In the genomic region with DNA sequence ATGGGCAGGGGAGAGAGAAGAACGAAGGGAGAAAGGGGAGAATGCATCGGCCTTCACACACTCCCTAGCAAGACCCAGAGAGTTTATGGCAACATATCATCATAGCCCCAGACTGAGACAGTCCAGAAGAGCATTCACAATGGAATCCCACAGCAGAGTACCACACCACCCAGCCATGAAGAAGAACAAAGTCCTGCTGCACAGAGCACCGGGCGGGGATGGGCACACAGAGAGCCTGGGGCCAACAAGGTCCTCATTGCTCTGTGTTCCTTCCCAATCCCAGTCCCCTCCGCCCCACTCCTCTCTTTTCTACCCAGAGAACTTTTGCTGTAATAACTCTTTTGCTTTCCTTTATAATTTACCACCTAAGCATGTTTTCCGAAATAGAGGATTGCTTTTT, we compare ENCODE assay signal across 18 cellular contexts.
"Had no signal": no experiment of that assay in that cellular context is flagged by ENCODE, and none has a peak within 500 bp of the region (broad histone marks: within the 10 kb centered on the region; RNA-seq: fewer than 3 reads in every experiment).

No MANE protein-coding gene starts in this region.

- H3K4me3 ChIP-seq: SJSA1, SK-N-MC had no signal

- H3K36me3 ChIP-seq: SJSA1 had no signal

- DNase-seq: KBM-7, MV-4-11, NCI-H1048, NCI-H1105 treated with DMSO at 0.1 percent for 48 hours, NCI-H1417 treated with DMSO at 0.1 percent for 48 hours, NCI-H146, NCI-H1694 treated with DMSO at 0.1 percent for 48 hours, NCI-H1930, NCI-H2081, NCI-H2107, NCI-H2227 treated with DMSO at 0.1 percent for 48 hours, NCI-H524 treated with DMSO at 0.1 percent for 48 hours, NCI-H69, NCI-H774, Right ventricle myocardium superior, SIG-M5 had no signal

- H3K27me3 ChIP-seq: SJSA1 had no signal

- H3K27ac ChIP-seq: SJSA1, SK-N-MC had no signal
